1 cellular context compared by ENCODE assay signal in genomic region chr5:7878381-7878873, GRCh38.
A peak's percentile ranks its signal among the peaks of the same experiment; 100 is the strongest.
TF ChIP-seq lines count a peak whose summit lies in the region.

No MANE protein-coding gene starts in this region.

TF ChIP-seq in A549, 52 proteins besides CTCF, POLR2A, EP300 and RAD21 (continued from another document):
- no peak for TF ChIP-seq E2F6 (IDR thresholded peaks at IDR 0.05; ENCODE audit: borderline replicate concordance, low read depth)
- TF ChIP-seq FOSL2 (IDR thresholded peaks at IDR 0.05), result peak; percentile 84
- TF ChIP-seq FOSL2 (CRISPR knock-in tag; IDR thresholded peaks at IDR 0.05), result peak; percentile 45; the same call in 1 of the 2 replicates
- no peak for TF ChIP-seq MAZ (IDR thresholded peaks at IDR 0.05; ENCODE audit: borderline replicate concordance, low read depth, low read length)
- peak; percentile 78 to 87; a peak in 3 of 5 replicates for TF ChIP-seq JUN (IDR thresholded peaks at IDR 0.05)
- TF ChIP-seq HEYL (CRISPR knock-in tag; IDR thresholded peaks at IDR 0.05), result no peak
- no peak for TF ChIP-seq EHMT2 (IDR thresholded peaks at IDR 0.05; ENCODE audit: low read depth)
- TF ChIP-seq HDAC2 (IDR thresholded peaks at IDR 0.05), result no peak
- peak; percentile 91; the same call in 2 of the 3 replicates for TF ChIP-seq BCL3 (IDR thresholded peaks at IDR 0.05)
- TF ChIP-seq MYC (IDR thresholded peaks at IDR 0.05; ENCODE audit: borderline replicate concordance, low read length), result no peak
- TF ChIP-seq RCOR1 (IDR thresholded peaks at IDR 0.05; ENCODE audit: low read depth, low read length), result no peak
- TF ChIP-seq KDM1A (IDR thresholded peaks at IDR 0.05; ENCODE audit: low read depth), result no peak
- TF ChIP-seq SREBF2 (IDR thresholded peaks at IDR 0.05), result no peak
- no peak for TF ChIP-seq CBX8 (IDR thresholded peaks at IDR 0.05)
- TF ChIP-seq EHF (CRISPR knock-in tag; IDR thresholded peaks at IDR 0.05), result no peak
- TF ChIP-seq NR3C1 (IDR thresholded peaks at IDR 0.05), result no peak
- no peak for TF ChIP-seq HMGXB4 (CRISPR knock-in tag; IDR thresholded peaks at IDR 0.05; ENCODE audit: borderline replicate concordance)
- TF ChIP-seq HOXB5 (CRISPR knock-in tag; IDR thresholded peaks at IDR 0.05), result no peak
- TF ChIP-seq GATA3 (IDR thresholded peaks at IDR 0.05; ENCODE audit: borderline replicate concordance), result peak; percentile 63
- TF ChIP-seq TFCP2L1 (CRISPR knock-in tag; IDR thresholded peaks at IDR 0.05), result no peak
- TF ChIP-seq MAFK (IDR thresholded peaks at IDR 0.05; ENCODE audit: partially characterized antibody), result no peak
- TF ChIP-seq HES2 (IDR thresholded peaks at IDR 0.05), result peak; percentile 88
- TF ChIP-seq JUNB (IDR thresholded peaks at IDR 0.05), result peak; percentile 88
- TF ChIP-seq REST (IDR thresholded peaks at IDR 0.05), result no peak
